7 cellular contexts compared by ENCODE assay signal in the genomic region with DNA sequence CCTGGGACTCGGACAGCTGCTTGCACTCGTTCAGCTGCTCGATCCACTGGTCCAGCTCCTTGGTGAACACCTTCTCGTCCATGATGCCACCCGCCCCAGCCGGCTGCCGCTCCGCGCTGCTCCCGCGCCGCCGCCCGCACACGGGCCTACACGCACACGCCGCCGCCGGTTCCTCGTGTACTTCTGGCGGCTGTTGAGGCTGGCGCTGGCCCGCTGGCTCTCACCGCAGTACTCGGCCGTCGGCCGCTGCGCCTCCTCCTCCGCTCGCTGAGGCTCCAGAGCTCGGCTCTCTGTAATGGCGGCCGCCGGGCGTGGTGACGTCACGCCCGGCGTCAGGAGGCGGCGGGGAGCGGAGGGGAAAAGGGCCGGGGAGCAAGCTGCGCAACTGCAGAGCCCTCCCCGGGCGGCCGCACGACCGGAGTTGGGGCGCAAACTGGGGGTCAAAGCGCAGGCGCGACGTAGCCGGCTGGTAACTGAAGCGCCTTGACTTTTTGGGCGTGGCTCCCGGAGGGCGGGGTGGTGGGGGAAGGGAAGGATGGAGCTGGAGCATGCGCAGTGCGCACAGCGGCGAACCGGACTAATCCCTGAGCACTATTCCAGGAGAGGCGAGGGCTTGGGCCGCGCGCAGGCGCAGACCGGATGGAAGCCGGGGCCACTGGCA. TPM values are rescaled to one million over a fixed set of nuclear protein-coding genes. Genes with fewer than 3 reads are reported as not detected.
DNase-seq lines count a peak whose midpoint lies in the region; ATAC-seq, FAIRE-seq and TF ChIP-seq lines count a peak whose summit lies in the region.

PPP2CA (minus strand) TSS at position 294 of the 661 bp plus-strand sequence; CDS start at position 82, 212 bp downstream.

- no peak for TF ChIP-seq CTCF in astrocyte of the cerebellum (IDR thresholded peaks at IDR 0.05; ENCODE audit: low read depth, low read length, missing control alignments)

- peak within 1 kb of the TSS; percentile 98 for H3K4me3 ChIP-seq in astrocyte of the cerebellum (ENCODE audit: low read depth, low read length)

- peak; percentile 98 for FAIRE-seq in GM18507 (lab: Jason Lieb, UNC)

- peak; percentile 80 for ATAC-seq in HG02981 (IDR thresholded peaks at IDR 0.05; ENCODE audit: unreplicated experiment)

- DNase-seq in GM18507 (ENCODE audit: extremely low spot score, insufficient read length, low read depth): peak; percentile 91
- peak; percentile 81 for DNase-seq in NCI-H2029 treated with DMSO at 0.1 percent for 48 hours (lab: John Stamatoyannopoulos, UW)
- DNase-seq in T-helper 9 cell: peak; percentile 97
- peak; percentile 94 for DNase-seq in astrocyte of the cerebellum (ENCODE audit: low read depth)
- peak; percentile 90 for DNase-seq in hepatic stellate cell (ENCODE audit: low spot score)
- peak; percentile 94 for DNase-seq in renal cortical epithelial cell (ENCODE audit: low read depth)

- in situ Hi-C loops in astrocyte of the cerebellum (cut with HindIII; ENCODE audit: low sequenced_read_pairs): no loop called here

RNA-seq across cellular contexts. Expression of gene PPP2CA, which starts in this region (rescaled TPM):
- 91.2 and 183 TPM in 2 replicates for total RNA-seq in renal cortical epithelial cell

Comparison
In these comparisons a context has a peak if more than half of its experiments do, and no peak if none do; other contexts are left out.
1. Peak in every context shown above with its lines: DNase-seq, ATAC-seq and H3K4me3 ChIP-seq.